In the genomic region with DNA sequence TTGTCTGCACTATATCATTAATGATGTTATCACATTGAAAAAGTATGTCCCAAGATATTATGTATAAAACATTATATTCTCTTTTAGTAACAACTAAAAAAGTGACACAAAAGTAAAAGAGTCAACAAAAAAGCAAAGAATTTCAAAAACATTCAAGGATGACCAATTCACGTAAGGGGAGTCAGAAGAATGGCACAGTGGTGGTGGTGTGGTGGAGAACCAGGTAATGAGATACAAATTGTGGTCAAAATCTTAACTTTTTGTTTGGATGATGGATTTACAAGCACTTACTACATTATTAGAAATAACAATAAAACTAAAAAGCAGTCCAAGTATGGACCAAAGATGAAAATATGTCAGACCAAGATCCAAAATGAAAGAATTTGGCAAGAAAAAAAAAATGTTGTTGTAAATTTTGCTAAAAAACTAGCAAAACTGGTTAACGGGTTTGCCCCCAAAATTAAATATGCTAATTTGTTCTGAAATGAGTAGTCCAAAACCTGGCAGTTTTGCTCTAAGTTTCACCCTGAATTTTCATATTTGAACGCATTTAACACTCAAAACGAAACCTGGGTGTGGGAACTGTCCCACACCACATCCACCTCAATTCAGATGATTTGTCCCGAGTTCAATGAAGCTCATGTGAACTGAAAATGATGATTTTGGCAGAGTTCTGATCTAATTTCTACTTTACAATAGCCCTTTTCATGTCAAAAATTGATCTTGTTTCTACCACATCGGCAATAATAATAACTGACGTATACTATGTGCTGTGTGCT, we compare ENCODE assay signal across 9 cellular contexts.
DNase-seq lines count a peak whose midpoint lies in the region; ATAC-seq and TF ChIP-seq lines count a peak whose summit lies in the region.
"Had no signal": no experiment of that assay in that cellular context is flagged by ENCODE, and none has a peak within 500 bp of the region (broad histone marks: within the 10 kb centered on the region; RNA-seq: fewer than 3 reads in every experiment).

No MANE protein-coding gene starts in this region.

- no peak overlapping the region for H3K4me3 ChIP-seq in adrenal gland
- H3K4me3 ChIP-seq in ascending aorta, result no peak overlapping the region
- H3K4me3 ChIP-seq: ovary had no signal

- in situ Hi-C loops in GM18951 (cut with MboI; ENCODE audit: low sequenced_read_pairs, unreplicated experiment), result no loop called here

- DNase-seq in stimulated activated CD4-positive, alpha-beta T cell treated with anti-CD3 and anti-CD28 coated beads, Interleukin-15, amount 100 ng/mL, for 48 hours (ENCODE audit: low read depth in 2 of 2), result peak; percentile 21 to 26
- DNase-seq in GM03348 (ENCODE audit: low spot score) (no peak), adrenal gland (no peak), foreskin melanocyte (no peak), ascending aorta (ENCODE audit: low spot score in 2 of 2) (no peak)
- DNase-seq: ovary had no signal

- no peak for TF ChIP-seq CTCF in adrenal gland (IDR thresholded peaks at IDR 0.05)
- no peak for TF ChIP-seq CTCF in ascending aorta (IDR thresholded peaks at IDR 0.05)

- ATAC-seq in GM21737 (IDR thresholded peaks at IDR 0.05; ENCODE audit: unreplicated experiment) (peak; percentile 76), HG03565 (IDR thresholded peaks at IDR 0.05; ENCODE audit: unreplicated experiment) (peak; percentile 79)

- H3K27ac ChIP-seq in adrenal gland (no peak overlapping the region), ascending aorta (no peak overlapping the region)
- H3K27ac ChIP-seq: ovary had no signal

- H3K4me1 ChIP-seq in adrenal gland (replicated peaks in 1 of 2) (no peaks in the 10 kb centered on the region), ascending aorta (no peaks in the 10 kb centered on the region)

- H3K9me3 ChIP-seq in adrenal gland (replicated peaks in 1 of 3) (no peaks in the 10 kb centered on the region), ascending aorta (no peaks in the 10 kb centered on the region)
- H3K9me3 ChIP-seq: ovary had no signal

- 90 to 93% (median 91%) methylated on average over 7 of the region's 7 CpGs for WGBS in adrenal gland, 4 donors

- H3K27me3 ChIP-seq in adrenal gland (no peaks in the 10 kb centered on the region), ascending aorta (no peaks in the 10 kb centered on the region)
- H3K27me3 ChIP-seq: ovary had no signal

- intact Hi-C loops in adrenal gland (cut with DNase I), result no loop called here
- intact Hi-C loops in ascending aorta (cut with DNase I), result no loop called here

- TF ChIP-seq POLR2A in GM18951 (IDR thresholded peaks at IDR 0.05; ENCODE audit: extremely low read depth, insufficient read depth, insufficient read length) (peak; percentile 40), adrenal gland (IDR thresholded peaks at IDR 0.05) (no peak)

- no peaks in the 10 kb centered on the region for H3K36me3 ChIP-seq in adrenal gland (replicated peaks in 1 of 2)
- peaks cover 0 to 2% of the 10 kb centered on the region in 2 donors for H3K36me3 ChIP-seq in ascending aorta
- H3K36me3 ChIP-seq: ovary had no signal

Comparison
In these comparisons a context has a peak if more than half of its experiments do, and no peak if none do; other contexts are left out.
1. DNase-seq: peak in stimulated activated CD4-positive, alpha-beta T cell treated with anti-CD3 and anti-CD28 coated beads, Interleukin-15, amount 100 ng/mL, for 48 hours (2 of 2); none in GM03348 (single experiment), adrenal gland (0 of 7), foreskin melanocyte (single experiment) and ascending aorta (0 of 2).